In genomic region chr16:56469748-56470147, GRCh38 we compare ENCODE assay signal across 19 cellular contexts.
"Had no signal": no experiment of that assay in that cellular context is flagged by ENCODE, and none has a peak within 500 bp of the region (broad histone marks: within the 10 kb centered on the region; RNA-seq: fewer than 3 reads in every experiment).

No MANE protein-coding gene starts in this region.

- H3K9ac ChIP-seq: neural progenitor cell had no signal

- H2AFZ ChIP-seq: neural progenitor cell had no signal

- ATAC-seq: effector memory CD8-positive, alpha-beta T cell; left cardiac atrium; lower lobe of right lung; natural killer cell treated with Interleukin-12 subunit alpha and Interleukin-12 subunit beta and Interleukin-15 and Interleukin-18, amount 100 ng/mL, for 72 hours; pancreas; right cardiac atrium; upper lobe of right lung had no signal

- DNase-seq: effector memory CD8-positive, alpha-beta T cell; foreskin fibroblast; immature natural killer cell; kidney; left cardiac atrium; left ventricle myocardium inferior; lower lobe of right lung; midbrain; nucleus accumbens; pancreas; right cardiac atrium; small intestine; stimulated activated CD4-positive, alpha-beta T cell treated with anti-CD3 and anti-CD28 coated beads, Interleukin-2, amount 100 ng/mL, for 48 hours; tibial artery; upper lobe of right lung had no signal

- H3K27ac ChIP-seq: esophagus muscularis mucosa, left ventricle myocardium inferior, lower lobe of right lung, neural progenitor cell, pancreas, tibial artery, upper lobe of right lung, vagina had no signal

- H3K9me3 ChIP-seq: esophagus muscularis mucosa, left ventricle myocardium inferior, lower lobe of right lung, pancreas, tibial artery, upper lobe of right lung, vagina had no signal

- H3K4me1 ChIP-seq: esophagus muscularis mucosa, left ventricle myocardium inferior, lower lobe of right lung, neural progenitor cell, pancreas, tibial artery, upper lobe of right lung, vagina had no signal

- H3K4me3 ChIP-seq: esophagus muscularis mucosa, left ventricle myocardium inferior, lower lobe of right lung, neural progenitor cell, pancreas, tibial artery, upper lobe of right lung, vagina had no signal

- H3K27me3 ChIP-seq: esophagus muscularis mucosa, neural progenitor cell, pancreas, tibial artery, upper lobe of right lung, vagina had no signal

- H3K4me2 ChIP-seq: neural progenitor cell had no signal
